1 cellular context compared by ENCODE assay signal in the genomic region with DNA sequence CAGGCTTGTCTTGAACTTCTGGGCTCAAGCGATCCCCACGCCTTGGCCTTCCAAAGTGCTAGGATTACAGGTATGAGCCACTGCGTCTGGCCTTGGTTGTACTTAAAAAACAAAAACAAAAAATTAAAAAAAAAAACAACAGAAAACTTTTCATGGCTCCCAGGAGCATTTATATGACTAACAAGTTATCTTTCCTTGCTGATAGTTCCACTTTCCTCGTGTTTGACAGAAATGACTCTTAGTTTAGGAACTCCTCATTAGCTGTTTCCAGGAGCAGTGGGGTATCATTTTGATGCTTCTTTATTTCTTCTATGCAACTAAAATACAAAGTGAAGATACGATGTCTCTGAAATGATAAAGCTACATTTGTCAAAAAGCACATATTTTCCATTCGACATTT.
TF ChIP-seq lines count a peak whose summit lies in the region.

No MANE protein-coding gene starts in this region.

TF ChIP-seq in A549, 52 proteins besides CTCF, POLR2A, EP300 and RAD21 (continued from another document):
- TF ChIP-seq, protein P1, sequence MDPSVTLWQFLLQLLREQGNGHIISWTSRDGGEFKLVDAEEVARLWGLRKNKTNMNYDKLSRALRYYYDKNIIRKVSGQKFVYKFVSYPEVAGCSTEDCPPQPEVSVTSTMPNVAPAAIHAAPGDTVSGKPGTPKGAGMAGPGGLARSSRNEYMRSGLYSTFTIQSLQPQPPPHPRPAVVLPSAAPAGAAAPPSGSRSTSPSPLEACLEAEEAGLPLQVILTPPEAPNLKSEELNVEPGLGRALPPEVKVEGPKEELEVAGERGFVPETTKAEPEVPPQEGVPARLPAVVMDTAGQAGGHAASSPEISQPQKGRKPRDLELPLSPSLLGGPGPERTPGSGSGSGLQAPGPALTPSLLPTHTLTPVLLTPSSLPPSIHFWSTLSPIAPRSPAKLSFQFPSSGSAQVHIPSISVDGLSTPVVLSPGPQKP (IDR thresholded peaks at IDR 0.05; ENCODE audit: low read depth, low read length): no peak
- TF ChIP-seq RARB (CRISPR knock-in tag; IDR thresholded peaks at IDR 0.05): no peak
- TF ChIP-seq CBX8 (IDR thresholded peaks at IDR 0.05): no peak
